ENCODE assay signal across 1 cellular context in genomic region chr13:110615322-110616102, GRCh38.
TF ChIP-seq lines count a peak whose summit lies in the region.

Gene NAXD, plus strand, starts transcription at chr13:110615545. Its CDS starts 57 bp downstream, at chr13:110615602.

TF ChIP-seq in HepG2, 621 proteins besides CTCF, POLR2A, EP300 and RAD21 (continued from another document and continues in another):
- TF ChIP-seq ATF6 (CRISPR knock-in tag; conservative IDR thresholded peaks at IDR 0.05) (no peak), ZNF326 (CRISPR knock-in tag; IDR thresholded peaks at IDR 0.05; ENCODE audit: borderline replicate concordance) (no peak), NCOR1 (IDR thresholded peaks at IDR 0.05; ENCODE audit: borderline replicate concordance, low read length) (no peak), ZNF260 (CRISPR knock-in tag; IDR thresholded peaks at IDR 0.05; ENCODE audit: borderline replicate concordance, low read depth) (no peak), ZFP90 (CRISPR knock-in tag; IDR thresholded peaks at IDR 0.05; ENCODE audit: borderline replicate concordance) (peak; percentile 33; the same call in 1 of the 2 replicates), ZNF138 (CRISPR knock-in tag; IDR thresholded peaks at IDR 0.05; ENCODE audit: low read depth) (no peak), ZMYM3 (CRISPR knock-in tag; IDR thresholded peaks at IDR 0.05) (no peak), PCBP2 (optimal IDR thresholded peaks at IDR 0.05; ENCODE audit: low read depth, low read length, poor library complexity, severe bottlenecking) (no peak), ZBTB39 (CRISPR knock-in tag; IDR thresholded peaks at IDR 0.05) (no peak), POLR2AphosphoS5 (IDR thresholded peaks at IDR 0.05; ENCODE audit: low read depth, low read length) (peak; percentile 80), CENPX (CRISPR knock-in tag; IDR thresholded peaks at IDR 0.05) (no peak), FOXA3 (CRISPR knock-in tag; IDR thresholded peaks at IDR 0.05) (no peak; the same call in 1 of the 2 replicates), PHF8 (CRISPR knock-in tag; IDR thresholded peaks at IDR 0.05) (peak; percentile 90), ZNF614 (CRISPR knock-in tag; IDR thresholded peaks at IDR 0.05; ENCODE audit: borderline replicate concordance) (peak; percentile 1; the same call in 1 of the 2 replicates), ZFY (CRISPR knock-in tag; IDR thresholded peaks at IDR 0.05) (peak; percentile 88), CSRNP1 (CRISPR knock-in tag; IDR thresholded peaks at IDR 0.05) (peak; percentile 43; the same call in 1 of the 2 replicates), RBM39 (IDR thresholded peaks at IDR 0.05; ENCODE audit: low read depth, low read length, poor library complexity, severe bottlenecking) (peak; percentile 82), WIZ (CRISPR knock-in tag; IDR thresholded peaks at IDR 0.05) (0 out of 2 replicates have a peak, but pooled peaks have one; percentile 43), ARHGAP35 (CRISPR knock-in tag; IDR thresholded peaks at IDR 0.05; ENCODE audit: borderline replicate concordance) (no peak), TEAD2 (CRISPR knock-in tag; IDR thresholded peaks at IDR 0.05) (no peak), ZNF180 (CRISPR knock-in tag; IDR thresholded peaks at IDR 0.05; ENCODE audit: borderline replicate concordance, low read depth) (0 out of 2 replicates have a peak, but pooled peaks have one; percentile 71), ZNF460 (CRISPR knock-in tag; IDR thresholded peaks at IDR 0.05; ENCODE audit: borderline replicate concordance) (no peak), ZNF318 (CRISPR knock-in tag; IDR thresholded peaks at IDR 0.05) (no peak), POGZ (CRISPR knock-in tag; IDR thresholded peaks at IDR 0.05) (peak; percentile 95), ZNF24 (IDR thresholded peaks at IDR 0.05) (no peak), MLXIP (CRISPR knock-in tag; IDR thresholded peaks at IDR 0.05; ENCODE audit: borderline replicate concordance) (no peak; the same call in 1 of the 2 replicates), MED13 (CRISPR knock-in tag; IDR thresholded peaks at IDR 0.05) (no peak), ZNF556 (CRISPR knock-in tag; IDR thresholded peaks at IDR 0.05; ENCODE audit: borderline replicate concordance) (peak; percentile 65; the same call in 1 of the 2 replicates), CHD4 (IDR thresholded peaks at IDR 0.05; ENCODE audit: borderline replicate concordance, low read length) (no peak), GATA4 (IDR thresholded peaks at IDR 0.05; ENCODE audit: borderline replicate concordance, low read depth) (no peak), REL (CRISPR knock-in tag; conservative IDR thresholded peaks at IDR 0.05) (no peak), ZNF597 (CRISPR knock-in tag; IDR thresholded peaks at IDR 0.05) (no peak), HMG20A (CRISPR knock-in tag; IDR thresholded peaks at IDR 0.05; ENCODE audit: borderline replicate concordance) (no peak), HNRNPK (IDR thresholded peaks at IDR 0.05; ENCODE audit: low read depth, low read length, poor library complexity, severe bottlenecking) (no peak), PHF21A (CRISPR knock-in tag; IDR thresholded peaks at IDR 0.05) (peak; percentile 74; the same call in 1 of the 2 replicates), SNAI1 (CRISPR knock-in tag; IDR thresholded peaks at IDR 0.05; ENCODE audit: borderline replicate concordance) (no peak), ZNF790 (CRISPR knock-in tag; IDR thresholded peaks at IDR 0.05; ENCODE audit: borderline replicate concordance) (no peak), ZNF143 (CRISPR knock-in tag; IDR thresholded peaks at IDR 0.05) (peak; percentile 95), ZNF773 (CRISPR knock-in tag; IDR thresholded peaks at IDR 0.05; ENCODE audit: borderline replicate concordance) (no peak), ZNF562 (CRISPR knock-in tag; IDR thresholded peaks at IDR 0.05; ENCODE audit: borderline replicate concordance) (no peak), ISX (CRISPR knock-in tag; conservative IDR thresholded peaks at IDR 0.05) (no peak), ZNF264 (CRISPR knock-in tag; IDR thresholded peaks at IDR 0.05) (0 out of 2 replicates have a peak, but pooled peaks have one; percentile 31), DPF2 (CRISPR knock-in tag; IDR thresholded peaks at IDR 0.05; ENCODE audit: borderline replicate concordance, low read depth) (no peak), ZBTB2 (CRISPR knock-in tag; IDR thresholded peaks at IDR 0.05; ENCODE audit: low read depth) (0 out of 2 replicates have a peak, but pooled peaks have one; percentile 51), ZNF724P (CRISPR knock-in tag; IDR thresholded peaks at IDR 0.05; ENCODE audit: borderline replicate concordance) (no peak; the same call in 1 of the 2 replicates), ATAD3A (CRISPR knock-in tag; IDR thresholded peaks at IDR 0.05) (no peak), ZNF549 (CRISPR knock-in tag; IDR thresholded peaks at IDR 0.05) (no peak)
